ENCODE assay signal across 28 cellular contexts in genomic region chr13:91537376-91537775, GRCh38.
"Had no signal": no experiment of that assay in that cellular context is flagged by ENCODE, and none has a peak within 500 bp of the region (broad histone marks: within the 10 kb centered on the region; RNA-seq: fewer than 3 reads in every experiment).

No MANE protein-coding gene starts in this region.

- FAIRE-seq: endometrium, endothelial cell of umbilical vein, frontal cortex had no signal

- H3K36me3 ChIP-seq: colonic mucosa, esophagus muscularis mucosa, esophagus squamous epithelium, gastrocnemius medialis, gastroesophageal sphincter, heart left ventricle, heart right ventricle had no signal

- ATAC-seq: effector memory CD8-positive, alpha-beta T cell; esophagus mucosa; foreskin keratinocyte; gastrocnemius medialis; gastroesophageal sphincter; heart left ventricle; heart right ventricle had no signal

- H3K79me2 ChIP-seq: hepatocyte had no signal

- H3K4me3 ChIP-seq: colonic mucosa, coronary artery, dorsolateral prefrontal cortex, esophagus muscularis mucosa, esophagus squamous epithelium, gastrocnemius medialis, gastroesophageal sphincter, heart left ventricle, heart right ventricle, hepatocyte had no signal

- H3K27me3 ChIP-seq: colonic mucosa, dorsolateral prefrontal cortex, esophagus muscularis mucosa, esophagus squamous epithelium, foreskin keratinocyte, gastrocnemius medialis, gastroesophageal sphincter, heart left ventricle, heart right ventricle, hepatocyte had no signal

- H2AFZ ChIP-seq: hepatocyte had no signal

- H3K4me1 ChIP-seq: colonic mucosa, esophagus muscularis mucosa, esophagus squamous epithelium, foreskin keratinocyte, gastrocnemius medialis, gastroesophageal sphincter, heart left ventricle, heart right ventricle had no signal

- DNase-seq: colonic mucosa; cortex of kidney; dermis blood vessel endothelial cell; dorsolateral prefrontal cortex; effector CD4-positive, alpha-beta T cell; effector CD8-positive, alpha-beta T cell; effector memory CD4-positive, alpha-beta T cell; effector memory CD8-positive, alpha-beta T cell; endodermal cell; erythroblast; esophagus squamous epithelium; foreskin fibroblast; foreskin keratinocyte; foreskin melanocyte; gastrocnemius medialis; glutamatergic neuron; head of caudate nucleus; heart left ventricle; heart right ventricle had no signal

- H3K27ac ChIP-seq: colonic mucosa, coronary artery, dorsolateral prefrontal cortex, epithelial cell of prostate, esophagus muscularis mucosa, esophagus squamous epithelium, foreskin keratinocyte, gastrocnemius medialis, gastroesophageal sphincter, heart left ventricle, heart right ventricle, hepatocyte had no signal

- H3K4me2 ChIP-seq: hepatocyte had no signal

- H3K9me3 ChIP-seq: colonic mucosa, esophagus muscularis mucosa, esophagus squamous epithelium, gastrocnemius medialis, gastroesophageal sphincter, heart left ventricle, heart right ventricle had no signal
